22 cellular contexts compared by ENCODE assay signal in genomic region chr11:79744941-79745340, GRCh38.
"Had no signal": no experiment of that assay in that cellular context is flagged by ENCODE, and none has a peak within 500 bp of the region (broad histone marks: within the 10 kb centered on the region; RNA-seq: fewer than 3 reads in every experiment).

No MANE protein-coding gene starts in this region.

- DNase-seq: effector memory CD4-positive, alpha-beta T cell; gastrocnemius medialis; glutamatergic neuron; immature natural killer cell; left colon; left ventricle myocardium superior; mesendoderm; naive B cell; occipital lobe; retina; sigmoid colon; stimulated activated CD4-positive, alpha-beta T cell treated with anti-CD3 and anti-CD28 coated beads, Interleukin-2, amount 100 ng/mL, for 24 hours; stimulated activated naive CD4-positive, alpha-beta T cell; stomach; substantia nigra; transverse colon had no signal

- H3K4me3 ChIP-seq: gastrocnemius medialis, lung, prostate gland, sigmoid colon, skin epidermis, stomach, thoracic aorta, transverse colon had no signal

- FAIRE-seq: endometrium, keratinocyte had no signal
